23 cellular contexts compared by ENCODE assay signal in genomic region chr4:68575081-68575480, GRCh38. TPM values are rescaled to one million over a fixed set of nuclear protein-coding genes. Genes with fewer than 3 reads are reported as not detected.
"Had no signal": no experiment of that assay in that cellular context is flagged by ENCODE, and none has a peak within 500 bp of the region (broad histone marks: within the 10 kb centered on the region; RNA-seq: fewer than 3 reads in every experiment).

No MANE protein-coding gene starts in this region.

- H3K4me3 ChIP-seq: dorsolateral prefrontal cortex, heart left ventricle, sigmoid colon, skin epidermis, suprapubic skin, thyroid gland, upper lobe of left lung, uterus had no signal

- DNase-seq: cortex of kidney; dorsolateral prefrontal cortex; effector CD8-positive, alpha-beta T cell; foreskin melanocyte; heart left ventricle; hypothalamus; kidney glomerular epithelial cell; naive thymus-derived CD8-positive, alpha-beta T cell; posterior cingulate gyrus; sigmoid colon; stimulated activated CD4-positive, alpha-beta T cell treated with anti-CD3 and anti-CD28 coated beads, Interleukin-2, amount 100 ng/mL, for 24 hours; stimulated activated CD4-positive, alpha-beta T cell treated with anti-CD3 and anti-CD28 coated beads, Interleukin-4, amount 100 ng/mL, for 4 hours; stimulated activated naive CD4-positive, alpha-beta T cell treated with Interleukin-2 at 50 U/mL for 16 hours; thyroid gland; upper lobe of left lung; uterus had no signal

- H3K36me3 Mint-ChIP-seq: naive thymus-derived CD8-positive, alpha-beta T cell had no signal

- H3K36me3 ChIP-seq: heart left ventricle, sigmoid colon, suprapubic skin, thyroid gland, upper lobe of left lung, uterus had no signal

- H3K4me3 Mint-ChIP-seq: naive thymus-derived CD8-positive, alpha-beta T cell had no signal

- H3K9me3 ChIP-seq: heart left ventricle, sigmoid colon, suprapubic skin, thyroid gland, upper lobe of left lung, uterus had no signal

- FAIRE-seq: islet of Langerhans had no signal

- H3K9me3 Mint-ChIP-seq: naive thymus-derived CD8-positive, alpha-beta T cell had no signal

- H3K27me3 ChIP-seq: dorsolateral prefrontal cortex, heart left ventricle, sigmoid colon, suprapubic skin, thyroid gland, upper lobe of left lung, uterus had no signal

- H3K27ac ChIP-seq: dorsolateral prefrontal cortex, heart left ventricle, sigmoid colon, skin epidermis, suprapubic skin, thyroid gland, upper lobe of left lung, uterus had no signal

- H3K4me1 ChIP-seq: heart left ventricle, sigmoid colon, suprapubic skin, thyroid gland, upper lobe of left lung, uterus had no signal

- ATAC-seq: heart left ventricle; naive thymus-derived CD8-positive, alpha-beta T cell had no signal

RNA-seq across cellular contexts. Expression of gene UGT2B17, which starts 1.0 kb away (rescaled TPM):
- total RNA-seq: glomerular endothelial cell; heart left ventricle; lung microvascular endothelial cell; naive thymus-derived CD8-positive, alpha-beta T cell; osteocyte; pulmonary artery endothelial cell; suprapubic skin; thyroid gland had no signal
